ENCODE assay signal across 21 cellular contexts in genomic region chr12:3950714-3951320, GRCh38.
DNase-seq lines count a peak whose midpoint lies in the region; ATAC-seq and TF ChIP-seq lines count a peak whose summit lies in the region.
"Had no signal": no experiment of that assay in that cellular context is flagged by ENCODE, and none has a peak within 500 bp of the region (broad histone marks: within the 10 kb centered on the region; RNA-seq: fewer than 3 reads in every experiment).

No MANE protein-coding gene starts in this region.

- H3K9me3 Mint-ChIP-seq in activated CD4-positive, alpha-beta T cell treated with anti-CD3 and anti-CD28 coated beads, Interleukin-2, amount 10 ng/mL, durations not matched to agents 24 days and 14 days = peaks cover 17% of the 10 kb centered on the region
- H3K9me3 Mint-ChIP-seq in activated CD4-positive, alpha-beta memory T cell treated with anti-CD3 and anti-CD28 coated beads for 36 hours = peaks cover 7% of the 10 kb centered on the region
- H3K9me3 Mint-ChIP-seq in effector memory CD8-positive, alpha-beta T cell = peaks cover 0 to 6% of the 10 kb centered on the region in 2 donors
- H3K9me3 Mint-ChIP-seq in stimulated activated effector memory CD8-positive, alpha-beta T cell treated with anti-CD3 and anti-CD28 coated beads, Interleukin-12 subunit alpha, Interleukin-12 subunit beta, amount 100 ng/mL, for 72 hours = no peaks in the 10 kb centered on the region
- H3K9me3 Mint-ChIP-seq: activated B cell treated with CpG ODN at 0.5 μM for 24 hours had no signal

- no peaks in the 10 kb centered on the region for H3K27me3 Mint-ChIP-seq in activated CD4-positive, alpha-beta T cell treated with anti-CD3 and anti-CD28 coated beads, Interleukin-2, amount 10 ng/mL, durations not matched to agents 24 days and 14 days
- no peaks in the 10 kb centered on the region for H3K27me3 Mint-ChIP-seq in activated CD4-positive, alpha-beta memory T cell treated with anti-CD3 and anti-CD28 coated beads for 36 hours
- peaks cover 0 to 12% of the 10 kb centered on the region in 2 donors for H3K27me3 Mint-ChIP-seq in effector memory CD8-positive, alpha-beta T cell

- 63 to 75% (median 71%) methylated on average over 7 of the region's 7 CpGs for WGBS in spleen, 5 donors

- no peak overlapping the region for H3K4me3 ChIP-seq in spleen
- H3K4me3 ChIP-seq: BLaER1 treated with 17β-estradiol and CSF1 and Interleukin-3, amounts not matched to agents 10 nM and 100 nM; ovary; stomach had no signal

- H3K36me3 Mint-ChIP-seq in activated CD4-positive, alpha-beta T cell treated with anti-CD3 and anti-CD28 coated beads, Interleukin-2, amount 10 ng/mL, durations not matched to agents 24 days and 14 days (ENCODE audit: low read depth) = peaks cover 11% of the 10 kb centered on the region
- H3K36me3 Mint-ChIP-seq in activated CD4-positive, alpha-beta memory T cell treated with anti-CD3 and anti-CD28 coated beads for 36 hours = peaks cover 11% of the 10 kb centered on the region
- H3K36me3 Mint-ChIP-seq in effector memory CD8-positive, alpha-beta T cell (ENCODE audit: insufficient read depth) = peaks cover 4% of the 10 kb centered on the region
- no peaks in the 10 kb centered on the region for H3K36me3 Mint-ChIP-seq in stimulated activated effector memory CD8-positive, alpha-beta T cell treated with anti-CD3 and anti-CD28 coated beads, Interleukin-12 subunit alpha, Interleukin-12 subunit beta, amount 100 ng/mL, for 72 hours
- H3K36me3 Mint-ChIP-seq: brain, IgD-negative memory B cell had no signal

- H3K27ac ChIP-seq in spleen = peak overlapping the region in 2 of 8 donors; percentile 14 to 39
- H3K27ac ChIP-seq: BLaER1 treated with 17β-estradiol and CSF1 and Interleukin-3, amounts not matched to agents 10 nM and 100 nM; ovary; stomach had no signal

- no peak for TF ChIP-seq POLR2A in GM18505 (IDR thresholded peaks at IDR 0.05; ENCODE audit: borderline replicate concordance, extremely low read depth, insufficient read depth, insufficient read length)
- no peak for TF ChIP-seq POLR2A in spleen (IDR thresholded peaks at IDR 0.05)

- peak overlapping the region; percentile 23 for H3K4me3 Mint-ChIP-seq in activated CD4-positive, alpha-beta T cell treated with anti-CD3 and anti-CD28 coated beads, Interleukin-2, amount 10 ng/mL, durations not matched to agents 24 days and 14 days
- peak overlapping the region; percentile 22 for H3K4me3 Mint-ChIP-seq in activated CD4-positive, alpha-beta memory T cell treated with anti-CD3 and anti-CD28 coated beads for 36 hours
- H3K4me3 Mint-ChIP-seq in effector memory CD8-positive, alpha-beta T cell = peak overlapping the region in 1 of 2 donors; percentile 11
- no peak overlapping the region for H3K4me3 Mint-ChIP-seq in stimulated activated effector memory CD8-positive, alpha-beta T cell treated with anti-CD3 and anti-CD28 coated beads, Interleukin-12 subunit alpha, Interleukin-12 subunit beta, amount 100 ng/mL, for 72 hours
- H3K4me3 Mint-ChIP-seq: activated B cell treated with CpG ODN at 0.5 μM for 24 hours, brain had no signal

- peaks cover 43% of the 10 kb centered on the region for H3K4me1 Mint-ChIP-seq in activated CD4-positive, alpha-beta T cell treated with anti-CD3 and anti-CD28 coated beads, Interleukin-2, amount 10 ng/mL, durations not matched to agents 24 days and 14 days
- peaks cover 67% of the 10 kb centered on the region for H3K4me1 Mint-ChIP-seq in activated CD4-positive, alpha-beta memory T cell treated with anti-CD3 and anti-CD28 coated beads for 36 hours (ENCODE audit: low read depth)
- H3K4me1 Mint-ChIP-seq in effector memory CD8-positive, alpha-beta T cell (ENCODE audit: low read depth in 2 of 2) = peaks cover 18 to 23% of the 10 kb centered on the region in 2 donors
- peaks cover 27% of the 10 kb centered on the region for H3K4me1 Mint-ChIP-seq in stimulated activated effector memory CD8-positive, alpha-beta T cell treated with anti-CD3 and anti-CD28 coated beads, Interleukin-12 subunit alpha, Interleukin-12 subunit beta, amount 100 ng/mL, for 72 hours

- no peak for DNase-seq in activated CD4-positive, alpha-beta T cell treated with anti-CD3 and anti-CD28 coated beads, Interleukin-2, amount 10 ng/mL, durations not matched to agents 24 days and 14 days
- DNase-seq in activated CD4-positive, alpha-beta T cell treated with anti-CD3 and anti-CD28 coated beads for 4 hours = no peak
- no peak for DNase-seq in activated CD4-positive, alpha-beta memory T cell treated with anti-CD3 and anti-CD28 coated beads for 36 hours
- no peak for DNase-seq in effector memory CD8-positive, alpha-beta T cell
- no peak for DNase-seq in stimulated activated effector memory CD8-positive, alpha-beta T cell treated with anti-CD3 and anti-CD28 coated beads, Interleukin-12 subunit alpha, Interleukin-12 subunit beta, amount 100 ng/mL, for 72 hours (ENCODE audit: low spot score in 2 of 2)
- no peak for DNase-seq in spleen
- DNase-seq: activated B cell treated with CpG ODN at 0.5 μM for 24 hours, cortex of kidney, DMS79 treated with DMSO at 0.1 percent for 48 hours, NCI-H1694, NCI-H774, ovary, Right ventricle myocardium superior, stomach had no signal

- H3K4me1 ChIP-seq in spleen = peaks cover 0 to 17% (median 0%) of the 10 kb centered on the region in 6 donors
- H3K4me1 ChIP-seq: stomach had no signal

- no peaks in the 10 kb centered on the region for H3K9me3 ChIP-seq in spleen
- H3K9me3 ChIP-seq: ovary, stomach had no signal

- H3K27ac Mint-ChIP-seq in activated CD4-positive, alpha-beta T cell treated with anti-CD3 and anti-CD28 coated beads, Interleukin-2, amount 10 ng/mL, durations not matched to agents 24 days and 14 days = peak overlapping the region; percentile 57
- H3K27ac Mint-ChIP-seq in activated CD4-positive, alpha-beta memory T cell treated with anti-CD3 and anti-CD28 coated beads for 36 hours = peak overlapping the region; percentile 81
- H3K27ac Mint-ChIP-seq in effector memory CD8-positive, alpha-beta T cell = peak overlapping the region; percentile 14 to 35
- H3K27ac Mint-ChIP-seq in stimulated activated effector memory CD8-positive, alpha-beta T cell treated with anti-CD3 and anti-CD28 coated beads, Interleukin-12 subunit alpha, Interleukin-12 subunit beta, amount 100 ng/mL, for 72 hours = peak overlapping the region; percentile 44
- H3K27ac Mint-ChIP-seq: activated B cell treated with CpG ODN at 0.5 μM for 24 hours, IgD-negative memory B cell had no signal

- no peak for TF ChIP-seq CTCF in spleen (IDR thresholded peaks at IDR 0.05 in 8 of 11, conservative IDR thresholded peaks at IDR 0.05 in 3 of 11)

- POLR2A ChIA-PET in activated CD4-positive, alpha-beta memory T cell treated with anti-CD3 and anti-CD28 coated beads for 36 hours (lab: Charles Lee) = no interaction called here

- intact Hi-C loops in activated CD4-positive, alpha-beta T cell treated with anti-CD3 and anti-CD28 coated beads, Interleukin-2, amount 10 ng/mL, durations not matched to agents 24 days and 14 days (cut with micrococcal nuclease) = no loop called here
- intact Hi-C loops in activated CD4-positive, alpha-beta memory T cell treated with anti-CD3 and anti-CD28 coated beads for 36 hours (cut with micrococcal nuclease) = no loop called here
- intact Hi-C loops in spleen (cut with DNase I; ENCODE audit: low total_unique reads) = no loop called here

- H3K36me3 ChIP-seq in spleen = no peaks in the 10 kb centered on the region
- H3K36me3 ChIP-seq: BLaER1 treated with 17β-estradiol and CSF1 and Interleukin-3, amounts not matched to agents 10 nM and 100 nM; ovary; stomach had no signal

- CTCF ChIA-PET in activated CD4-positive, alpha-beta memory T cell treated with anti-CD3 and anti-CD28 coated beads for 36 hours (lab: Charles Lee) = interaction anchor here (0.8 to 1.1 kb wide), 3 partner anchors 12 to 326 kb away, joined by 3 read pairs; no protein-coding TSS in a partner anchor

- peak; percentile 26 for ATAC-seq in effector memory CD8-positive, alpha-beta T cell (replicated peaks)
- ATAC-seq in stimulated activated effector memory CD8-positive, alpha-beta T cell treated with anti-CD3 and anti-CD28 coated beads, Interleukin-12 subunit alpha, Interleukin-12 subunit beta, amount 100 ng/mL, for 72 hours = peak; percentile 46
- ATAC-seq in GM18505 (IDR thresholded peaks at IDR 0.05; ENCODE audit: unreplicated experiment) = no peak
- no peak for ATAC-seq in HG03095 (IDR thresholded peaks at IDR 0.05; ENCODE audit: unreplicated experiment)
- ATAC-seq: HCT116, sciatic nerve had no signal

- no peaks in the 10 kb centered on the region for H3K27me3 ChIP-seq in spleen (replicated peaks in 1 of 7)
- H3K27me3 ChIP-seq: BLaER1 treated with 17β-estradiol and CSF1 and Interleukin-3, amounts not matched to agents 10 nM and 100 nM; ovary had no signal

Comparison
In these comparisons a context has a peak if more than half of its experiments do, and no peak if none do; other contexts are left out.
1. H3K27ac Mint-ChIP-seq: peak in every context shown above with its lines; median percentile 81 in activated CD4-positive, alpha-beta memory T cell treated with anti-CD3 and anti-CD28 coated beads for 36 hours; 57 in activated CD4-positive, alpha-beta T cell treated with anti-CD3 and anti-CD28 coated beads, Interleukin-2, amount 10 ng/mL, durations not matched to agents 24 days and 14 days; 44 in stimulated activated effector memory CD8-positive, alpha-beta T cell treated with anti-CD3 and anti-CD28 coated beads, Interleukin-12 subunit alpha, Interleukin-12 subunit beta, amount 100 ng/mL, for 72 hours; 24 in effector memory CD8-positive, alpha-beta T cell.
2. ATAC-seq: peak in effector memory CD8-positive, alpha-beta T cell (single experiment) and stimulated activated effector memory CD8-positive, alpha-beta T cell treated with anti-CD3 and anti-CD28 coated beads, Interleukin-12 subunit alpha, Interleukin-12 subunit beta, amount 100 ng/mL, for 72 hours (single experiment); none in GM18505 (single experiment) and HG03095 (single experiment).